14 cellular contexts compared by ENCODE assay signal in the genomic region with DNA sequence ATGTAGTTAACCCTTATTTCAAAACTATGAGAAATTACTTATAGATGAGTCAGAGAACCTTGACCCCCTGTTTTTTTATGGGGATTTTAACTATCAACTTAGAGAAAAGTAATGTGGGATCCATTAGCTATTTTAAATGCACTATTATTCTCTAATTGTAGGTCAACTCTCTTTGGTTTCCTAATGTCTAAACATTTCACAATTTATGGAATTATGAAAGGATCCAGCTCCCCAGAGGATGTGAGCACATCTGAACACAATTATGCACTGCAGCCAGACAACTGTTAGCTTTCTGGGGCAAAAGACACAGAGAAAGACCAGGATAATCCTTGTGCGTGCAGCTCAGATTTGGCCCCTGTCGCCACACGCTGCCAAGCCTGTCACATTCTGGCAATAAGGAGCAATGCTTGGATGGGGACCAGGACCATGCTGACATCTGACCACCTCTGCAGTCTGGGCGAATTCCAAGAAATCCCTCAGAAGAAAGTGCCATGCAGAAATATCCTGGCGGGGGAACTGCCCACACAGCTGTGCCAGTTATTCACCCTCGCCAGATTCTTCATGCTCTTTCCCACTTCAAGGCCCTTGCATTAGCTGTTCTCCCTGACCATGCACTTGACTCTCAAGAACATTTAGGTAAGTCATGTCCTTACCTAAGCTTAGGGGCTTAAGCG. TPM values are rescaled to one million over a fixed set of nuclear protein-coding genes. Genes with fewer than 3 reads are reported as not detected.
DNase-seq lines count a peak whose midpoint lies in the region; ATAC-seq and TF ChIP-seq lines count a peak whose summit lies in the region.
"Had no signal": no experiment of that assay in that cellular context is flagged by ENCODE, and none has a peak within 500 bp of the region (broad histone marks: within the 10 kb centered on the region; RNA-seq: fewer than 3 reads in every experiment).

No MANE protein-coding gene starts in this region.

- intact Hi-C loops in PC-3 (cut with micrococcal nuclease): no loop called here
- intact Hi-C loops in CD4-positive, alpha-beta memory T cell (cut with micrococcal nuclease): no loop called here

- H3K4me1 Mint-ChIP-seq in osteocyte (ENCODE audit: unreplicated experiment) (peaks cover 62% of the 10 kb centered on the region), immature natural killer cell (peaks cover 5 to 6% of the 10 kb centered on the region in 2 donors)
- peaks cover 2 to 6% (median 5%) of the 10 kb centered on the region in 4 donors for H3K4me1 Mint-ChIP-seq in CD4-positive, alpha-beta memory T cell
- H3K4me1 Mint-ChIP-seq in activated CD4-positive, alpha-beta T cell treated with anti-CD3 and anti-CD28 coated beads, Interleukin-2, amount 10 ng/mL, durations not matched to agents 7 days and 5 days: peaks cover 8% of the 10 kb centered on the region

- TF ChIP-seq CTCF in AG09309 (IDR thresholded peaks at IDR 0.05; ENCODE audit: control insufficient read depth, insufficient read depth, low read depth, low read length, missing control alignments) (no peak), PC-3 (conservative IDR thresholded peaks at IDR 0.05; ENCODE audit: low read depth, low read length) (no peak), osteocyte (IDR thresholded peaks at IDR 0.05) (no peak)

- no peaks in the 10 kb centered on the region for H4K20me1 ChIP-seq in PC-3 (ENCODE audit: low read length)

- H3K4me3 Mint-ChIP-seq in osteocyte (ENCODE audit: unreplicated experiment) (peak overlapping the region; percentile 29), immature natural killer cell (no peak overlapping the region)
- H3K4me3 Mint-ChIP-seq in CD4-positive, alpha-beta memory T cell: no peak overlapping the region
- no peak overlapping the region for H3K4me3 Mint-ChIP-seq in activated CD4-positive, alpha-beta T cell treated with anti-CD3 and anti-CD28 coated beads, Interleukin-2, amount 10 ng/mL, durations not matched to agents 7 days and 5 days
- H3K4me3 Mint-ChIP-seq: CD4-positive, CD25-positive, alpha-beta regulatory T cell had no signal

- no peaks in the 10 kb centered on the region for H3K36me3 ChIP-seq in PC-3 (ENCODE audit: low read depth, low read length)
- H3K36me3 ChIP-seq in CD4-positive, alpha-beta memory T cell (ENCODE audit: insufficient read depth, low read length): no peaks in the 10 kb centered on the region
- H3K36me3 ChIP-seq: cardiac muscle cell, HAP-1 had no signal

- H2AFZ ChIP-seq in PC-3 (ENCODE audit: low read length): no peak overlapping the region

- no TSS peak for BruUV-seq in PC-3 (replicated peaks; lab: Mats Ljungman, UMichigan)

- DNase-seq in AG09309 (ENCODE audit: low read depth) (peak; percentile 88), PC-3 (peak; percentile 46), fibroblast of peridontal ligament (ENCODE audit: extremely low read depth) (peak; percentile 98), osteocyte (ENCODE audit: extremely low spot score, unreplicated experiment) (no peak), germinal center (ENCODE audit: low spot score) (no peak), immature natural killer cell (no peak)
- no peak for DNase-seq in CD4-positive, alpha-beta memory T cell
- DNase-seq in activated CD4-positive, alpha-beta T cell treated with anti-CD3 and anti-CD28 coated beads, Interleukin-2, amount 10 ng/mL, durations not matched to agents 7 days and 5 days: no peak
- DNase-seq: activated CD4-positive, alpha-beta T cell treated with anti-CD3 and anti-CD28 coated beads, Interleukin-2, amount 50 U/mL, for 4 hours; CD4-positive, CD25-positive, alpha-beta regulatory T cell; NCI-H2029 had no signal

- H3K27me3 Mint-ChIP-seq in osteocyte (ENCODE audit: unreplicated experiment) (no peaks in the 10 kb centered on the region), immature natural killer cell (ENCODE audit: low read depth in 3 of 3) (peaks cover 9 to 15% (median 10%) of the 10 kb centered on the region in 3 donors)
- peaks cover 26 to 35% of the 10 kb centered on the region in 2 donors for H3K27me3 Mint-ChIP-seq in CD4-positive, alpha-beta memory T cell
- H3K27me3 Mint-ChIP-seq in activated CD4-positive, alpha-beta T cell treated with anti-CD3 and anti-CD28 coated beads, Interleukin-2, amount 10 ng/mL, durations not matched to agents 7 days and 5 days: peaks cover 45% of the 10 kb centered on the region

- no peaks in the 10 kb centered on the region for H3K9me2 ChIP-seq in PC-3 (replicated peaks; ENCODE audit: low read length)

- no peak overlapping the region for H3K4me2 ChIP-seq in PC-3 (ENCODE audit: low read length)

- no peak overlapping the region for H3K9ac ChIP-seq in PC-3 (ENCODE audit: low read length)

- CTCF ChIA-PET in PC-3 (lab: Charles Lee): no interaction called here
- CTCF ChIA-PET in CD4-positive, alpha-beta memory T cell (lab: Charles Lee; ENCODE audit: partially characterized antibody): no interaction called here
- CTCF ChIA-PET in activated CD4-positive, alpha-beta T cell treated with anti-CD3 and anti-CD28 coated beads, Interleukin-2, amount 10 ng/mL, durations not matched to agents 7 days and 5 days (lab: Charles Lee): interaction anchor here (1.0 to 1.6 kb wide), 4 partner anchors 17 to 37 kb away, joined by 3 to 4 read pairs (median 4); no protein-coding TSS in a partner anchor

- H3K36me3 Mint-ChIP-seq in osteocyte (ENCODE audit: unreplicated experiment): no peaks in the 10 kb centered on the region
- no peaks in the 10 kb centered on the region for H3K36me3 Mint-ChIP-seq in CD4-positive, alpha-beta memory T cell
- no peaks in the 10 kb centered on the region for H3K36me3 Mint-ChIP-seq in activated CD4-positive, alpha-beta T cell treated with anti-CD3 and anti-CD28 coated beads, Interleukin-2, amount 10 ng/mL, durations not matched to agents 7 days and 5 days (ENCODE audit: low read depth)
- no peaks in the 10 kb centered on the region for H3K36me3 Mint-ChIP-seq in immature natural killer cell
- H3K36me3 Mint-ChIP-seq: CD4-positive, CD25-positive, alpha-beta regulatory T cell had no signal

- H3K9me3 ChIP-seq in PC-3 (ENCODE audit: low read length): no peaks in the 10 kb centered on the region
- no peaks in the 10 kb centered on the region for H3K9me3 ChIP-seq in CD4-positive, alpha-beta memory T cell (ENCODE audit: control insufficient read depth in 1 of 2, low read length in 2 of 2)
- H3K9me3 ChIP-seq: HAP-1 had no signal

- no peak; the same call in 1 of the 2 replicates for ATAC-seq in PC-3

- H3K27me3 ChIP-seq in PC-3 (ENCODE audit: low read length): no peaks in the 10 kb centered on the region
- H3K27me3 ChIP-seq in CD4-positive, alpha-beta memory T cell (ENCODE audit: insufficient read depth, low read length): peaks cover 14% of the 10 kb centered on the region

- no peak overlapping the region for H3K4me3 ChIP-seq in AG09309 (ENCODE audit: control insufficient read depth, low read depth, low read length)
- no peak overlapping the region for H3K4me3 ChIP-seq in PC-3 (ENCODE audit: low read length)
- no peak overlapping the region for H3K4me3 ChIP-seq in CD4-positive, alpha-beta memory T cell (ENCODE audit: low read length in 2 of 2)
- H3K4me3 ChIP-seq: cardiac muscle cell, HAP-1 had no signal

- POLR2A ChIA-PET in PC-3 (lab: Charles Lee; ENCODE audit: unreplicated experiment): interaction anchor here (0.5 to 1.6 kb wide), 3 partner anchors 24 to 246 kb away, joined by 4 to 5 read pairs (median 5); a partner anchor contains a TSS
- POLR2A ChIA-PET in CD4-positive, alpha-beta memory T cell (lab: Charles Lee; ENCODE audit: partially characterized antibody): interaction anchor here (2.3 kb wide), 1 partner anchor 23 kb away, joined by 8 read pairs; a partner anchor contains a TSS
- POLR2A ChIA-PET in activated CD4-positive, alpha-beta T cell treated with anti-CD3 and anti-CD28 coated beads, Interleukin-2, amount 10 ng/mL, durations not matched to agents 7 days and 5 days (lab: Charles Lee): no interaction called here

- H3K9me3 Mint-ChIP-seq in osteocyte (ENCODE audit: unreplicated experiment) (no peaks in the 10 kb centered on the region), immature natural killer cell (no peaks in the 10 kb centered on the region)
- H3K9me3 Mint-ChIP-seq in CD4-positive, alpha-beta memory T cell: no peaks in the 10 kb centered on the region
- no peaks in the 10 kb centered on the region for H3K9me3 Mint-ChIP-seq in activated CD4-positive, alpha-beta T cell treated with anti-CD3 and anti-CD28 coated beads, Interleukin-2, amount 10 ng/mL, durations not matched to agents 7 days and 5 days

- no peak overlapping the region for H3K27ac ChIP-seq in PC-3 (ENCODE audit: low read length)
- no peak overlapping the region for H3K27ac ChIP-seq in CD4-positive, alpha-beta memory T cell (ENCODE audit: low read depth, low read length)
- H3K27ac ChIP-seq: cardiac muscle cell had no signal

- H3K4me1 ChIP-seq in PC-3 (ENCODE audit: insufficient read depth, low read length): peaks cover 35% of the 10 kb centered on the region
- peaks cover 6% of the 10 kb centered on the region for H3K4me1 ChIP-seq in CD4-positive, alpha-beta memory T cell (ENCODE audit: insufficient read depth, low read length)
- H3K4me1 ChIP-seq: HAP-1 had no signal

- H3K27ac Mint-ChIP-seq in osteocyte (ENCODE audit: unreplicated experiment) (peak overlapping the region; percentile 80), immature natural killer cell (no peak overlapping the region)
- no peak overlapping the region for H3K27ac Mint-ChIP-seq in CD4-positive, alpha-beta memory T cell
- H3K27ac Mint-ChIP-seq in activated CD4-positive, alpha-beta T cell treated with anti-CD3 and anti-CD28 coated beads, Interleukin-2, amount 10 ng/mL, durations not matched to agents 7 days and 5 days: no peak overlapping the region
- H3K27ac Mint-ChIP-seq: CD4-positive, CD25-positive, alpha-beta regulatory T cell had no signal

- H3F3A ChIP-seq in PC-3 (ENCODE audit: low read length, unreplicated experiment): no peaks in the 10 kb centered on the region

- no peaks in the 10 kb centered on the region for H3K79me2 ChIP-seq in PC-3 (ENCODE audit: low read length)

RNA-seq across cellular contexts. Expression of a gene that starts 22.2 kb away (rescaled TPM):
- total RNA-seq in PC-3 (2014; rRNA removed) (35.7 and 38.4 TPM in 2 replicates), osteocyte (23.3 and 24.2 TPM in 2 replicates)
- total RNA-seq in CD4-positive, alpha-beta memory T cell: 1 to 10 TPM; 1.5 to 1.9 TPM
- under 1 TPM in 1 of 2 donors, not detected in 1; 0.33 TPM for polyA plus RNA-seq in CD4-positive, alpha-beta memory T cell
- total RNA-seq in activated CD4-positive, alpha-beta T cell treated with anti-CD3 and anti-CD28 coated beads, Interleukin-2, amount 10 ng/mL, durations not matched to agents 7 days and 5 days: 1 to 10 TPM in 1 of 2 experiments, under 1 TPM in 1; 0.64 to 1.4 TPM
- under 1 TPM in 2 of 3 donors, not detected in 1; 0.35 to 0.84 TPM for polyA plus RNA-seq in immature natural killer cell
- total RNA-seq: SK-MEL-5 had no signal

RNA-seq across cellular contexts. Expression of a gene that starts 23.6 kb away (rescaled TPM):
- 140 TPM in 2 replicates for total RNA-seq in PC-3 (2014; rRNA removed)
- 180 and 190 TPM in 2 replicates for total RNA-seq in osteocyte
- total RNA-seq in CD4-positive, alpha-beta memory T cell: 100 to 1,000 TPM; 195 to 203 TPM
- 10 to 100 TPM; 25.4 to 58.1 TPM for polyA plus RNA-seq in CD4-positive, alpha-beta memory T cell
- total RNA-seq in activated CD4-positive, alpha-beta T cell treated with anti-CD3 and anti-CD28 coated beads, Interleukin-2, amount 10 ng/mL, durations not matched to agents 7 days and 5 days: 10 to 100 TPM; 84.7 to 93.6 TPM
- 10 to 100 TPM; 23.3 to 54.5 (median 52.5) TPM for polyA plus RNA-seq in immature natural killer cell

Comparison
In these comparisons a context has a peak if more than half of its experiments do, and no peak if none do; other contexts are left out.
1. DNase-seq: peak in AG09309 (single experiment), PC-3 (single experiment) and fibroblast of peridontal ligament (single experiment); none in osteocyte (single experiment), germinal center (single experiment), CD4-positive, alpha-beta memory T cell (0 of 5), activated CD4-positive, alpha-beta T cell treated with anti-CD3 and anti-CD28 coated beads, Interleukin-2, amount 10 ng/mL, durations not matched to agents 7 days and 5 days (single experiment) and immature natural killer cell (0 of 3).